10 cellular contexts compared by ENCODE assay signal in the genomic region with DNA sequence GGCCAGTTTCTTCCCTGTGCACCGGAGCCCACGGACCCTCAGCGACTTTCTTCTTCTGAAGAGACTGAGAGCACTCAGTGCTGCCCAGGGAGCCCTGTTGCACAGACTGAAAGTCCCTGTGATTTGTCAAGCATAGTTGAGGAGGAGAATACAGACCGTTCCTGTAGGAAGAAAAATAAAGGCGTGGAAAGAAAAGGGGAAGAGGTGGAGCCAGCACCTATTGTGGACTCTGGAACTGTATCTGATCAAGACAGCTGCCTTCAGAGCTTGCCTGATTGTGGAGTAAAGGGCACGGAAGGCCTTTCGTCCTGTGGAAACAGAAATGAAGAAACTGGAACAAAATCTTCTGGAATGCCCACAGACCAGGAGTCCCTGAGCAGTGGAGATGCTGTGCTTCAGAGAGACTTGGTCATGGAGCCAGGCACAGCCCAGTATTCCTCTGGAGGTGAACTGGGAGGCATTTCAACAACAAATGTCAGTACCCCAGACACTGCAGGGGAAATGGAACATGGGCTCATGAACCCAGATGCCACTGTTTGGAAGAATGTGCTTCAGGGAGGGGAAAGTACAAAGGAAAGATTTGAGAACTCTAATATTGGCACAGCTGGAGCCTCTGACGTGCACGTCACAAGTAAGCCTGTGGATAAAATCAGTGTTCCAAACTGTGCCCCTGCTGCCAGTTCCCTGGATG.
A peak's percentile ranks its signal among the peaks of the same experiment; 100 is the strongest.
DNase-seq lines count a peak whose midpoint lies in the region; ATAC-seq and TF ChIP-seq lines count a peak whose summit lies in the region.
"Had no signal": no experiment of that assay in that cellular context is flagged by ENCODE, and none has a peak within 500 bp of the region (broad histone marks: within the 10 kb centered on the region; RNA-seq: fewer than 3 reads in every experiment).

No MANE protein-coding gene starts in this region.

- POLR2A ChIA-PET in Caco-2 (lab: Charles Lee), result interaction anchor here (0.5 kb wide), 1 partner anchor 1629 kb away, joined by 7 read pairs; no protein-coding TSS in a partner anchor

- no peaks in the 10 kb centered on the region for H3K9me3 ChIP-seq in Caco-2
- no peaks in the 10 kb centered on the region for H3K9me3 ChIP-seq in heart left ventricle

- H3K9ac ChIP-seq in rectal smooth muscle tissue (ENCODE audit: low read length), result no peak overlapping the region

- peaks cover 31% of the 10 kb centered on the region for H3K36me3 Mint-ChIP-seq in Caco-2 (ENCODE audit: insufficient read depth, unreplicated experiment)
- H3K36me3 Mint-ChIP-seq in chondrocyte (ENCODE audit: low read depth), result peaks cover 29% of the 10 kb centered on the region

- TF ChIP-seq POLR2A in heart left ventricle (IDR thresholded peaks at IDR 0.05), result peak in 1 of 2 donors; percentile 31

- H3K4me1 ChIP-seq in Caco-2, result peaks cover 21% of the 10 kb centered on the region
- peaks cover 21 to 95% (median 82%) of the 10 kb centered on the region in 12 donors for H3K4me1 ChIP-seq in heart left ventricle
- peaks cover 11% of the 10 kb centered on the region for H3K4me1 ChIP-seq in rectal smooth muscle tissue (ENCODE audit: control insufficient read depth, insufficient read depth, low read length)

- H3K4me3 Mint-ChIP-seq in Caco-2 (ENCODE audit: unreplicated experiment), result peak overlapping the region; percentile 34
- H3K4me3 Mint-ChIP-seq in chondrocyte (ENCODE audit: unreplicated experiment), result no peak overlapping the region

- H3K36me3 ChIP-seq in Caco-2 (ENCODE audit: control insufficient read depth, insufficient read depth, low read length) (peaks cover 7% of the 10 kb centered on the region), heart left ventricle (peaks cover 0 to 49% (median 27%) of the 10 kb centered on the region in 9 donors), rectal smooth muscle tissue (ENCODE audit: control insufficient read depth, insufficient read depth, low read length) (no peaks in the 10 kb centered on the region)

- CTCF ChIA-PET in Caco-2 (lab: Charles Lee), result interaction anchor here (0.5 kb wide), 1 partner anchor 19 kb away, joined by 4 read pairs; no protein-coding TSS in a partner anchor

- intact Hi-C loops in Caco-2 (cut with micrococcal nuclease; ENCODE audit: unreplicated experiment) (loop anchor here (1.0 kb wide), 1 partner anchor 16 kb away; no protein-coding TSS in a partner anchor), heart left ventricle (cut with DNase I) (loop anchor here in 2 of 10 donors (5.0 kb wide), 2 partner anchors 37 to 77 kb away; no protein-coding TSS in a partner anchor)

- H3K4me3 ChIP-seq in Caco-2 (ENCODE audit: low read depth, low read length) (peak overlapping the region; percentile 7; the same call in 1 of the 2 replicates), heart left ventricle (peak overlapping the region in 6 of 12 donors; percentile 1 to 57 (median 8)), rectal smooth muscle tissue (ENCODE audit: low read length) (peak overlapping the region; percentile 18)
- H3K4me3 ChIP-seq: PC-9 had no signal

- H3K27me3 Mint-ChIP-seq in Caco-2 (ENCODE audit: insufficient read depth, unreplicated experiment) (no peaks in the 10 kb centered on the region), chondrocyte (ENCODE audit: low read depth) (no peaks in the 10 kb centered on the region)

- BruUV-seq in Caco-2 (replicated peaks; lab: Mats Ljungman, UMichigan), result TSS peak; percentile 59

- DNase-seq in Caco-2, result peak; percentile 59 to 72
- peak; percentile 28 for DNase-seq in UCSD-AML1 (lab: John Stamatoyannopoulos, UW; ENCODE audit: unreplicated experiment)
- DNase-seq in heart left ventricle, result peak in 4 of 5 donors; percentile 32 to 82 (median 61)
- DNase-seq in dedifferentiated amniotic fluid mesenchymal stem cell (ENCODE audit: extremely low spot score), result no peak
- no peak for DNase-seq in DMS79 (lab: John Stamatoyannopoulos, UW)
- DNase-seq in chondrocyte (ENCODE audit: low spot score), result no peak
- DNase-seq: activated T-cell treated with anti-CD3 and anti-CD28 coated beads, Interleukin-2, amount 50 U/mL, for 48 hours had no signal

- H3K27ac ChIP-seq in heart left ventricle (peak overlapping the region; percentile 82 to 96 (median 88)), rectal smooth muscle tissue (ENCODE audit: low read depth, low read length) (peak overlapping the region; percentile 77)
- H3K27ac ChIP-seq: PC-9 had no signal

- no peak for TF ChIP-seq CTCF in Caco-2 (IDR thresholded peaks at IDR 0.05; ENCODE audit: insufficient read depth in 1 of 2, low read depth in 1 of 2, low read length in 1 of 2, severe bottlenecking in 1 of 2, unreplicated experiment in 1 of 2)
- TF ChIP-seq CTCF in heart left ventricle (IDR thresholded peaks at IDR 0.05), result no peak
- no peak for TF ChIP-seq CTCF in chondrocyte (IDR thresholded peaks at IDR 0.05)

- H3K27ac Mint-ChIP-seq in Caco-2 (ENCODE audit: unreplicated experiment) (peak overlapping the region; percentile 63), chondrocyte (ENCODE audit: unreplicated experiment) (no peak overlapping the region)

- H3K4me1 Mint-ChIP-seq in Caco-2 (ENCODE audit: low read depth, unreplicated experiment) (peaks cover 15% of the 10 kb centered on the region), chondrocyte (ENCODE audit: low read depth) (peaks cover 36% of the 10 kb centered on the region)

- no peaks in the 10 kb centered on the region for H3K9me3 Mint-ChIP-seq in Caco-2 (ENCODE audit: unreplicated experiment)
- H3K9me3 Mint-ChIP-seq in chondrocyte (ENCODE audit: low read depth), result no peaks in the 10 kb centered on the region

- WGBS in heart left ventricle, 4 donors, result 21 to 32% (median 29%) methylated on average over 9 of the region's 9 CpGs

- peak; percentile 25 to 56 (median 48) for ATAC-seq in heart left ventricle
- no peak for ATAC-seq in GM18517 (IDR thresholded peaks at IDR 0.05; ENCODE audit: unreplicated experiment)

- H3K27me3 ChIP-seq in Caco-2 (replicated peaks; ENCODE audit: control insufficient read depth, insufficient read depth, low read length), result no peaks in the 10 kb centered on the region
- H3K27me3 ChIP-seq in heart left ventricle, result no peaks in the 10 kb centered on the region
- H3K27me3 ChIP-seq in rectal smooth muscle tissue (ENCODE audit: control insufficient read depth, insufficient read depth, low read length), result no peaks in the 10 kb centered on the region

Comparison
In these comparisons a context has a peak if more than half of its experiments do, and no peak if none do; other contexts are left out.
1. DNase-seq: peak in Caco-2 (2 of 2), UCSD-AML1 (single experiment) and heart left ventricle (4 of 5); none in dedifferentiated amniotic fluid mesenchymal stem cell (single experiment), DMS79 (single experiment) and chondrocyte (single experiment).